13 cellular contexts compared by ENCODE assay signal in the genomic region with DNA sequence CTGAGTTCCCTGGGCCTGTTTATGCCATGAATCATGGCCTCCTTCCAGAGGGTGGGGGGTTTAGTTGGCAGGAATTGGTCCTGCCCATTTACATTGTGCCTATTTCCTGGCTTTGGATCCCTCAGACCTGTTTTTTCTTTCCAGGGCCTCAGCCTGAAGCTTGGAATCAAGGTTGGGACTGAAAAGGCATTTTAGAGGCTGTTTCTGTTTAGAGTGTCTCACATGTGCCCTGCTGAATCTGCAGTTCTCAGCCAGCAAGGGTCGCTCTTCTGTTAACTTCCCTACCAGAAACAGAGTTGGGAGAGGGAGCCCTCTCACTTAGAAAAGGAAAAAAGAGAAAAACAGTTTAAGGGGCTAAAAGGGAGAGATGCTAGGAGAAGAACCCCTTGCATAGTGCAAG.
DNase-seq lines count a peak whose midpoint lies in the region; ATAC-seq and TF ChIP-seq lines count a peak whose summit lies in the region.
"Had no signal": no experiment of that assay in that cellular context is flagged by ENCODE, and none has a peak within 500 bp of the region (broad histone marks: within the 10 kb centered on the region; RNA-seq: fewer than 3 reads in every experiment).

No MANE protein-coding gene starts in this region.

- no peaks in the 10 kb centered on the region for H3K9me3 ChIP-seq in DND-41 (ENCODE audit: insufficient read depth, low read length, severe bottlenecking)
- no peaks in the 10 kb centered on the region for H3K9me3 ChIP-seq in left lung
- H3K9me3 ChIP-seq in aorta (ENCODE audit: control insufficient read depth, low read length): no peaks in the 10 kb centered on the region
- H3K9me3 ChIP-seq: heart left ventricle had no signal

- H3K9ac ChIP-seq in DND-41 (ENCODE audit: low read depth, low read length): no peak overlapping the region

- H3K36me3 Mint-ChIP-seq in dendritic cell treated with granulocyte-macrophage colony-stimulating factor and Interleukin-4, amounts not matched to agents 40 ng/mL and 50 ng/mL, for 4 days (ENCODE audit: low read depth): no peaks in the 10 kb centered on the region
- H3K36me3 Mint-ChIP-seq: naive B cell; stimulated activated naive B cell treated with anti-CD40 and anti-IgM and Interleukin-4, amounts not matched to agents 10 μg/mL and 1 μg/mL and 100 μg/mL, for 72 hours had no signal

- peaks cover 7% of the 10 kb centered on the region; the same call in 1 of the 2 replicates for H3K79me2 ChIP-seq in DND-41 (ENCODE audit: insufficient read depth, low read length)

- H3K4me3 ChIP-seq in DND-41 (ENCODE audit: low read depth in 1 of 2, low read length in 2 of 2) (no peak overlapping the region), left lung (no peak overlapping the region), aorta (ENCODE audit: low read length in 2 of 2) (no peak overlapping the region)
- H3K4me3 ChIP-seq: heart left ventricle had no signal

- intact Hi-C loops in dendritic cell treated with granulocyte-macrophage colony-stimulating factor and Interleukin-4, amounts not matched to agents 40 ng/mL and 50 ng/mL, for 4 days (cut with micrococcal nuclease): no loop called here
- intact Hi-C loops in left lung (cut with DNase I) (no loop called here), aorta (cut with DNase I) (no loop called here)

- H3K27ac Mint-ChIP-seq in dendritic cell treated with granulocyte-macrophage colony-stimulating factor and Interleukin-4, amounts not matched to agents 40 ng/mL and 50 ng/mL, for 4 days: peak overlapping the region; percentile 32
- H3K27ac Mint-ChIP-seq: naive B cell; stimulated activated naive B cell treated with anti-CD40 and anti-IgM and Interleukin-4, amounts not matched to agents 10 μg/mL and 1 μg/mL and 100 μg/mL, for 72 hours had no signal

- DNase-seq in DND-41 (no peak), M059J (ENCODE audit: low read depth) (peak; percentile 62), left lung (no peak), GM20000 (ENCODE audit: low spot score) (no peak), superior temporal gyrus (ENCODE audit: extremely low spot score) (no peak), T-helper 2 cell (no peak), aorta (no peak)
- DNase-seq: amygdala; heart left ventricle; naive B cell; NCI-H2171; stimulated activated naive B cell treated with anti-CD40 and anti-IgM and Interleukin-4, amounts not matched to agents 10 μg/mL and 1 μg/mL and 100 μg/mL, for 72 hours had no signal

- H3K4me1 Mint-ChIP-seq in dendritic cell treated with granulocyte-macrophage colony-stimulating factor and Interleukin-4, amounts not matched to agents 40 ng/mL and 50 ng/mL, for 4 days (ENCODE audit: low read depth): peaks cover 5% of the 10 kb centered on the region

- H3K4me1 ChIP-seq in DND-41 (ENCODE audit: insufficient read depth, low read length): no peaks in the 10 kb centered on the region
- no peaks in the 10 kb centered on the region for H3K4me1 ChIP-seq in left lung
- H3K4me1 ChIP-seq in aorta (ENCODE audit: control insufficient read depth in 1 of 2, insufficient read depth in 2 of 2, low read length in 2 of 2): no peaks in the 10 kb centered on the region
- H3K4me1 ChIP-seq: heart left ventricle had no signal

- H3K4me2 ChIP-seq in DND-41 (ENCODE audit: insufficient read depth, low read length): no peak overlapping the region

- ATAC-seq in DND-41 (ENCODE audit: insufficient read depth, low read depth): peak; percentile 4; the same call in 1 of the 3 replicates
- peak; percentile 25 for ATAC-seq in left lung
- no peak for ATAC-seq in aorta (ENCODE audit: low FRiP score)
- ATAC-seq: heart left ventricle; stimulated activated naive B cell treated with anti-CD40 and anti-IgM and Interleukin-4, amounts not matched to agents 10 μg/mL and 1 μg/mL and 100 μg/mL, for 72 hours had no signal

- H3K4me3 Mint-ChIP-seq in dendritic cell treated with granulocyte-macrophage colony-stimulating factor and Interleukin-4, amounts not matched to agents 40 ng/mL and 50 ng/mL, for 4 days: no peak overlapping the region
- H3K4me3 Mint-ChIP-seq: naive B cell; stimulated activated naive B cell treated with anti-CD40 and anti-IgM and Interleukin-4, amounts not matched to agents 10 μg/mL and 1 μg/mL and 100 μg/mL, for 72 hours had no signal

- no peaks in the 10 kb centered on the region for H4K20me1 ChIP-seq in DND-41 (ENCODE audit: insufficient read depth, low read length)

- no peaks in the 10 kb centered on the region for H3K27me3 ChIP-seq in DND-41 (ENCODE audit: insufficient read depth, low read length, poor library complexity)
- no peaks in the 10 kb centered on the region for H3K27me3 ChIP-seq in left lung
- no peaks in the 10 kb centered on the region for H3K27me3 ChIP-seq in aorta (ENCODE audit: control insufficient read depth in 1 of 2, insufficient read depth in 2 of 2, low read length in 1 of 2)
- H3K27me3 ChIP-seq: heart left ventricle had no signal

- peak; percentile 44 for TF ChIP-seq CTCF in DND-41 (IDR thresholded peaks at IDR 0.05; ENCODE audit: borderline replicate concordance, extremely low read depth, low read length, poor library complexity, severe bottlenecking)
- no peak for TF ChIP-seq CTCF in left lung (IDR thresholded peaks at IDR 0.05)
- no peak for TF ChIP-seq CTCF in GM20000 (IDR thresholded peaks at IDR 0.05; ENCODE audit: extremely low read depth, missing control alignments)

- H3K36me3 ChIP-seq in DND-41 (ENCODE audit: insufficient read depth, low read length) (peaks cover 15% of the 10 kb centered on the region), left lung (no peaks in the 10 kb centered on the region), aorta (ENCODE audit: control insufficient read depth in 1 of 2, insufficient read depth in 2 of 2, low read length in 1 of 2) (no peaks in the 10 kb centered on the region)
- H3K36me3 ChIP-seq: heart left ventricle had no signal

- H3K27ac ChIP-seq in DND-41 (ENCODE audit: low read length) (peak overlapping the region; percentile 53), left lung (no peak overlapping the region), aorta (ENCODE audit: low read depth in 1 of 2, low read length in 2 of 2) (no peak overlapping the region)
- H3K27ac ChIP-seq: heart left ventricle had no signal

- no peaks in the 10 kb centered on the region for H3K27me3 Mint-ChIP-seq in dendritic cell treated with granulocyte-macrophage colony-stimulating factor and Interleukin-4, amounts not matched to agents 40 ng/mL and 50 ng/mL, for 4 days
- H3K27me3 Mint-ChIP-seq: stimulated activated naive B cell treated with anti-CD40 and anti-IgM and Interleukin-4, amounts not matched to agents 10 μg/mL and 1 μg/mL and 100 μg/mL, for 72 hours had no signal

- H2AFZ ChIP-seq in DND-41 (ENCODE audit: low read depth, low read length): no peak overlapping the region

- 56 to 64% methylated on average over 1 of the region's 1 CpG for WGBS in aorta, 2 donors

- H3K9me3 Mint-ChIP-seq in dendritic cell treated with granulocyte-macrophage colony-stimulating factor and Interleukin-4, amounts not matched to agents 40 ng/mL and 50 ng/mL, for 4 days: peaks cover 6% of the 10 kb centered on the region
- H3K9me3 Mint-ChIP-seq: stimulated activated naive B cell treated with anti-CD40 and anti-IgM and Interleukin-4, amounts not matched to agents 10 μg/mL and 1 μg/mL and 100 μg/mL, for 72 hours had no signal
